In genomic region chr11:113634940-113635575, GRCh38 we compare ENCODE assay signal across 27 cellular contexts.
"Had no signal": no experiment of that assay in that cellular context is flagged by ENCODE, and none has a peak within 500 bp of the region (broad histone marks: within the 10 kb centered on the region; RNA-seq: fewer than 3 reads in every experiment).

No MANE protein-coding gene starts in this region.

- H3K4me1 ChIP-seq: neural progenitor cell, parathyroid adenoma, spleen, suprapubic skin, upper lobe of right lung had no signal

- H3K27ac ChIP-seq: brain microvascular endothelial cell, heart left ventricle, neural progenitor cell, parathyroid adenoma, psoas muscle, right atrium auricular region, spleen, suprapubic skin, upper lobe of right lung had no signal

- H3K9me3 ChIP-seq: psoas muscle, suprapubic skin, tibial artery, upper lobe of right lung had no signal

- H3K4me3 ChIP-seq: heart left ventricle, neural progenitor cell, psoas muscle, right atrium auricular region, spleen, suprapubic skin, tibial artery, upper lobe of right lung had no signal

- H3K4me2 ChIP-seq: neural progenitor cell had no signal

- H3K27me3 ChIP-seq: brain microvascular endothelial cell, heart left ventricle, right atrium auricular region, suprapubic skin, tibial artery, upper lobe of right lung had no signal

- ATAC-seq: activated CD8-positive, alpha-beta T cell treated with anti-CD3 and anti-CD28 coated beads for 36 hours; activated T-cell treated with anti-CD3 and anti-CD28 coated beads, Interleukin-2, amount 50 U/mL, for 4 hours; activated T-helper 17 cell treated with anti-CD3 and anti-CD28 coated beads, Interleukin-2, amount 50 U/mL, for 72 hours; effector memory CD8-positive, alpha-beta T cell; heart left ventricle; natural killer cell; psoas muscle; upper lobe of right lung had no signal

- H3K36me3 ChIP-seq: brain microvascular endothelial cell, heart left ventricle, neural progenitor cell, right atrium auricular region, spleen, suprapubic skin, tibial artery, upper lobe of right lung had no signal

- H2AFZ ChIP-seq: neural progenitor cell, parathyroid adenoma had no signal

- DNase-seq: activated CD4-positive, alpha-beta T cell treated with anti-CD3 and anti-CD28 coated beads, Interleukin-2, amount 10 ng/mL, durations not matched to agents 24 days and 14 days; activated CD4-positive, CD25-positive, alpha-beta regulatory T cell treated with anti-CD3 and anti-CD28 coated beads, Interleukin-2, amount 50 U/mL, for 72 hours; activated CD8-positive, alpha-beta T cell treated with anti-CD3 and anti-CD28 coated beads for 36 hours; activated gamma-delta T cell treated with Interleukin-2 at 50 U/mL for 16 hours; activated naive CD4-positive, alpha-beta T cell treated with anti-CD3 and anti-CD28 coated beads, Interleukin-2, amount 50 U/mL, for 16 hours; activated T-cell treated with anti-CD3 and anti-CD28 coated beads, Interleukin-2, amount 50 U/mL, for 4 hours; amniotic stem cell; brain microvascular endothelial cell; caudate nucleus; cortex of kidney; effector memory CD8-positive, alpha-beta T cell; erythroblast; foreskin fibroblast; heart left ventricle; midbrain; natural killer cell; occipital lobe; psoas muscle; spleen; stimulated activated naive CD4-positive, alpha-beta T cell; tibial artery; upper lobe of right lung had no signal

- H3K79me2 ChIP-seq: parathyroid adenoma had no signal

- H3K9ac ChIP-seq: neural progenitor cell, parathyroid adenoma had no signal
